ENCODE assay signal across 8 cellular contexts in genomic region chr15:67241132-67241855, GRCh38. TPM values are rescaled to one million over a fixed set of nuclear protein-coding genes. Genes with fewer than 3 reads are reported as not detected.
A peak's percentile ranks its signal among the peaks of the same experiment; 100 is the strongest.
DNase-seq lines count a peak whose midpoint lies in the region; ATAC-seq and FAIRE-seq lines count a peak whose summit lies in the region.

No MANE protein-coding gene starts in this region.

- peak; percentile 75 for ATAC-seq in GM21528 (IDR thresholded peaks at IDR 0.05; ENCODE audit: low FRiP score, unreplicated experiment)
- peak; percentile 75 for ATAC-seq in HG03575 (IDR thresholded peaks at IDR 0.05; ENCODE audit: extremely low read depth, insufficient number of reproducible peaks, low FRiP score, unreplicated experiment)

- H3K9me3 Mint-ChIP-seq in immature natural killer cell: peaks cover 0 to 1% (median 0%) of the 10 kb centered on the region in 6 donors

- DNase-seq in GM18507 (ENCODE audit: extremely low spot score, insufficient read length, low read depth) (peak; percentile 54), immature natural killer cell (no peak), middle frontal gyrus (ENCODE audit: extremely low spot score, low spot score) (no peak), caudate nucleus (lab: John Stamatoyannopoulos, UW) (no peak), NK-92 (lab: John Stamatoyannopoulos, UW; ENCODE audit: unreplicated experiment) (no peak), SIG-M5 (lab: John Stamatoyannopoulos, UW) (no peak)

- H3K27ac Mint-ChIP-seq in immature natural killer cell: peak overlapping the region; percentile 3 to 65 (median 22)

- FAIRE-seq in GM18507 (lab: Jason Lieb, UNC): peak; percentile 92

- H3K4me1 Mint-ChIP-seq in immature natural killer cell: peaks cover 29 to 62% of the 10 kb centered on the region in 2 donors

- peak overlapping the region in 2 of 5 donors; percentile 2 to 53 for H3K4me3 Mint-ChIP-seq in immature natural killer cell

- no peak overlapping the region for H3K27ac ChIP-seq in caudate nucleus (ENCODE audit: low read depth, low read length)

- peaks cover 5 to 16% (median 14%) of the 10 kb centered on the region in 3 donors for H3K36me3 Mint-ChIP-seq in immature natural killer cell

- peaks cover 0 to 1% (median 0%) of the 10 kb centered on the region in 3 donors for H3K27me3 Mint-ChIP-seq in immature natural killer cell (ENCODE audit: low read depth in 3 of 3)

RNA-seq across cellular contexts. Expression of gene AAGAB, which starts 13.2 kb away (rescaled TPM):
- polyA plus RNA-seq in immature natural killer cell: 10 to 100 TPM; 55.5 to 77.0 (median 59.1) TPM

RNA-seq across cellular contexts. Expression of gene IQCH, which starts 13.3 kb away (rescaled TPM):
- polyA plus RNA-seq in immature natural killer cell: under 1 TPM in 2 of 3 donors, not detected in 1; 0.27 to 0.70 TPM
